18 cellular contexts compared by ENCODE assay signal in genomic region chr5:116764941-116765340, GRCh38.
"Had no signal": no experiment of that assay in that cellular context is flagged by ENCODE, and none has a peak within 500 bp of the region (broad histone marks: within the 10 kb centered on the region; RNA-seq: fewer than 3 reads in every experiment).

No MANE protein-coding gene starts in this region.

- H3K4me3 ChIP-seq: colonic mucosa, lower lobe of right lung, tibial artery had no signal

- H3K4me1 Mint-ChIP-seq: activated naive CD8-positive, alpha-beta T cell treated with anti-CD3 and anti-CD28 coated beads for 36 hours had no signal

- H3K9me3 Mint-ChIP-seq: activated naive CD8-positive, alpha-beta T cell treated with anti-CD3 and anti-CD28 coated beads for 36 hours; endodermal cell; mesothelial cell of epicardium; nephron progenitor cell had no signal

- H3K27me3 ChIP-seq: colonic mucosa, foreskin keratinocyte, tibial artery had no signal

- H3K36me3 Mint-ChIP-seq: activated naive CD8-positive, alpha-beta T cell treated with anti-CD3 and anti-CD28 coated beads for 36 hours; mesothelial cell of epicardium had no signal

- DNase-seq: activated CD4-positive, alpha-beta T cell treated with anti-CD3 and anti-CD28 coated beads, Interleukin-2, amount 50 U/mL, for 4 hours; activated naive CD8-positive, alpha-beta T cell treated with anti-CD3 and anti-CD28 coated beads for 36 hours; amniotic stem cell; caudate nucleus; colonic mucosa; endodermal cell; foreskin keratinocyte; glutamatergic neuron; hippocampal formation; left colon; lower lobe of right lung; nephron progenitor cell; nucleus accumbens; stimulated activated CD4-positive, alpha-beta T cell treated with anti-CD3 and anti-CD28 coated beads, Interleukin-2, amount 100 ng/mL, for 24 hours; stimulated activated naive CD4-positive, alpha-beta T cell treated with Interleukin-2 at 50 U/mL for 16 hours; tibial artery had no signal

- H3K27me3 Mint-ChIP-seq: activated naive CD8-positive, alpha-beta T cell treated with anti-CD3 and anti-CD28 coated beads for 36 hours had no signal

- FAIRE-seq: urothelium cell line had no signal

- H3K9me3 ChIP-seq: colonic mucosa, lower lobe of right lung, tibial artery had no signal

- H3K27ac ChIP-seq: colonic mucosa, foreskin keratinocyte, lower lobe of right lung, tibial artery had no signal

- H3K36me3 ChIP-seq: colonic mucosa, lower lobe of right lung, tibial artery had no signal

- ATAC-seq: foreskin keratinocyte, left colon, lower lobe of right lung had no signal

- H3K4me3 Mint-ChIP-seq: activated naive CD8-positive, alpha-beta T cell treated with anti-CD3 and anti-CD28 coated beads for 36 hours; endodermal cell; mesothelial cell of epicardium; nephron progenitor cell had no signal

- H3K27ac Mint-ChIP-seq: activated naive CD8-positive, alpha-beta T cell treated with anti-CD3 and anti-CD28 coated beads for 36 hours; mesothelial cell of epicardium; nephron progenitor cell had no signal

- H3K4me1 ChIP-seq: colonic mucosa, foreskin keratinocyte, lower lobe of right lung, tibial artery had no signal
